In the genomic region with DNA sequence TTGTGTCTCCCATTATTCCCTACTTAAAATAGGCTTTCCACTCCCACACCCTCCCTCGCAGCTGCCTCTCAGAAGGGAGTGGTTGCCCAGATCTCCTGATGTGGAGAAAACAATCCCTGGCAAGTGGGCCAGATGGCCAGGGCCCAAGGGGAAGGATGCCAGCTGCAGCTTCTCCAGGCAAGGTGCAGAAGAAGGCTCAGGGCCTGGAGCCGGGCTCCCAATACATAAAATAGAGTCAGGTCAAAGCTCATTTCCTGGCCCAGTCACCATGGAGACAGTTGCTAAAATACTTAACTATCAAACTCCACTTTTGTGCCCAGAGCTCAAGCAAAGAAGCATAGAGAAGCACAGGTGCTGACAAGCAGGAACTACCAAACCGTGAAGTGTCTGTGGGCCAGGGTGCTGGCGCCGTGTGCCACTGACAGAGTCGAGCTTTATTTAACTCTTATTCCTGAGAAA, we compare ENCODE assay signal across 8 cellular contexts. TPM values are rescaled to one million over a fixed set of nuclear protein-coding genes. Genes with fewer than 3 reads are reported as not detected.
DNase-seq lines count a peak whose midpoint lies in the region; ATAC-seq lines count a peak whose summit lies in the region.

No MANE protein-coding gene starts in this region.

- ATAC-seq in GM18870 (IDR thresholded peaks at IDR 0.05; ENCODE audit: unreplicated experiment): peak; percentile 62
- peak; percentile 18 for ATAC-seq in T-helper 17 cell
- no peak for ATAC-seq in activated CD8-positive, alpha-beta T cell treated with anti-CD3 and anti-CD28 coated beads, Interleukin-2, amount 10 ng/mL, durations not matched to agents 7 days and 5 days

- peak; percentile 77 for DNase-seq in Jurkat, Clone E6-1 (ENCODE audit: low read depth, low spot score)
- DNase-seq in T-helper 17 cell (no peak), kidney tubule cell (ENCODE audit: low spot score) (peak; percentile 52), EL (no peak)
- DNase-seq in activated CD8-positive, alpha-beta T cell treated with anti-CD3 and anti-CD28 coated beads, Interleukin-2, amount 10 ng/mL, durations not matched to agents 7 days and 5 days: no peak
- no peak for DNase-seq in activated effector memory CD4-positive, alpha-beta T cell treated with Interleukin-2 at 50 U/mL for 16 hours
- DNase-seq in stimulated activated CD4-positive, alpha-beta T cell treated with anti-CD3 and anti-CD28 coated beads, Interleukin-4, amount 100 ng/mL, for 1 hour: no peak

- H3K9me3 Mint-ChIP-seq in activated CD8-positive, alpha-beta T cell treated with anti-CD3 and anti-CD28 coated beads, Interleukin-2, amount 10 ng/mL, durations not matched to agents 7 days and 5 days (ENCODE audit: insufficient read depth): no peaks in the 10 kb centered on the region

- peaks cover 3% of the 10 kb centered on the region for H3K4me1 Mint-ChIP-seq in T-helper 17 cell
- no peaks in the 10 kb centered on the region for H3K4me1 Mint-ChIP-seq in activated CD8-positive, alpha-beta T cell treated with anti-CD3 and anti-CD28 coated beads, Interleukin-2, amount 10 ng/mL, durations not matched to agents 7 days and 5 days (ENCODE audit: low read depth)

- no peak overlapping the region for H3K4me3 ChIP-seq in Jurkat, Clone E6-1 (ENCODE audit: low read length)

- POLR2A ChIA-PET in activated CD8-positive, alpha-beta T cell treated with anti-CD3 and anti-CD28 coated beads, Interleukin-2, amount 10 ng/mL, durations not matched to agents 7 days and 5 days (lab: Charles Lee): interaction anchor here (1.0 kb wide), 1 partner anchor 27 kb away, joined by 3 read pairs; no protein-coding TSS in a partner anchor

- CTCF ChIA-PET in activated CD8-positive, alpha-beta T cell treated with anti-CD3 and anti-CD28 coated beads, Interleukin-2, amount 10 ng/mL, durations not matched to agents 7 days and 5 days (lab: Charles Lee): interaction anchor here (1.2 to 3.8 kb wide), 5 partner anchors 8 to 45 kb away, joined by 3 to 18 read pairs (median 5); partner anchors contain the start of gene ITPR2

- no peak overlapping the region for H3K4me3 Mint-ChIP-seq in T-helper 17 cell
- no peak overlapping the region for H3K4me3 Mint-ChIP-seq in activated CD8-positive, alpha-beta T cell treated with anti-CD3 and anti-CD28 coated beads, Interleukin-2, amount 10 ng/mL, durations not matched to agents 7 days and 5 days

- peak overlapping the region; percentile 29 for H3K27ac Mint-ChIP-seq in T-helper 17 cell
- H3K27ac Mint-ChIP-seq in activated CD8-positive, alpha-beta T cell treated with anti-CD3 and anti-CD28 coated beads, Interleukin-2, amount 10 ng/mL, durations not matched to agents 7 days and 5 days: no peak overlapping the region

- no peaks in the 10 kb centered on the region for H3K9me3 ChIP-seq in T-helper 17 cell (ENCODE audit: control insufficient read depth, low read length, poor library complexity, severe bottlenecking)

- H3K27me3 Mint-ChIP-seq in T-helper 17 cell: peaks cover 19% of the 10 kb centered on the region
- H3K27me3 Mint-ChIP-seq in activated CD8-positive, alpha-beta T cell treated with anti-CD3 and anti-CD28 coated beads, Interleukin-2, amount 10 ng/mL, durations not matched to agents 7 days and 5 days (ENCODE audit: low read depth): peaks cover 5% of the 10 kb centered on the region

- H3K36me3 Mint-ChIP-seq in T-helper 17 cell (ENCODE audit: low read depth): no peaks in the 10 kb centered on the region
- H3K36me3 Mint-ChIP-seq in activated CD8-positive, alpha-beta T cell treated with anti-CD3 and anti-CD28 coated beads, Interleukin-2, amount 10 ng/mL, durations not matched to agents 7 days and 5 days (ENCODE audit: low read depth): no peaks in the 10 kb centered on the region

RNA-seq across cellular contexts. Expression of gene ITPR2, which starts 45.7 kb away (rescaled TPM):
- 8.5 TPM for polyA plus RNA-seq in Jurkat, Clone E6-1 (2012; ENCODE audit: insufficient read depth, insufficient read length)
- 10 to 100 TPM; 52.9 to 54.5 TPM for total RNA-seq in T-helper 17 cell
- total RNA-seq in activated CD8-positive, alpha-beta T cell treated with anti-CD3 and anti-CD28 coated beads, Interleukin-2, amount 10 ng/mL, durations not matched to agents 7 days and 5 days: 10 to 100 TPM; 33.5 to 34.6 TPM

RNA-seq across cellular contexts. Expression of gene INTS13, which starts 59.1 kb away (rescaled TPM):
- 57.3 TPM for polyA plus RNA-seq in Jurkat, Clone E6-1 (2012; ENCODE audit: insufficient read depth, insufficient read length)
- 10 to 100 TPM; 21.2 to 24.7 TPM for total RNA-seq in T-helper 17 cell
- total RNA-seq in activated CD8-positive, alpha-beta T cell treated with anti-CD3 and anti-CD28 coated beads, Interleukin-2, amount 10 ng/mL, durations not matched to agents 7 days and 5 days: 10 to 100 TPM; 52.8 to 58.3 TPM

RNA-seq across cellular contexts. Expression of gene FGFR1OP2, which starts 59.6 kb away (rescaled TPM):
- 28.1 TPM for polyA plus RNA-seq in Jurkat, Clone E6-1 (2012; ENCODE audit: insufficient read depth, insufficient read length)
- 10 to 100 TPM; 50.8 to 56.1 TPM for total RNA-seq in T-helper 17 cell
- 10 to 100 TPM; 87.4 to 96.6 TPM for total RNA-seq in activated CD8-positive, alpha-beta T cell treated with anti-CD3 and anti-CD28 coated beads, Interleukin-2, amount 10 ng/mL, durations not matched to agents 7 days and 5 days

Comparison
In these comparisons a context has a peak if more than half of its experiments do, and no peak if none do; other contexts are left out.
1. DNase-seq: peak in Jurkat, Clone E6-1 (single experiment) and kidney tubule cell (single experiment); none in T-helper 17 cell (0 of 3), activated CD8-positive, alpha-beta T cell treated with anti-CD3 and anti-CD28 coated beads, Interleukin-2, amount 10 ng/mL, durations not matched to agents 7 days and 5 days (single experiment), activated effector memory CD4-positive, alpha-beta T cell treated with Interleukin-2 at 50 U/mL for 16 hours (single experiment), stimulated activated CD4-positive, alpha-beta T cell treated with anti-CD3 and anti-CD28 coated beads, Interleukin-4, amount 100 ng/mL, for 1 hour (single experiment) and EL (single experiment).